In the genomic region with DNA sequence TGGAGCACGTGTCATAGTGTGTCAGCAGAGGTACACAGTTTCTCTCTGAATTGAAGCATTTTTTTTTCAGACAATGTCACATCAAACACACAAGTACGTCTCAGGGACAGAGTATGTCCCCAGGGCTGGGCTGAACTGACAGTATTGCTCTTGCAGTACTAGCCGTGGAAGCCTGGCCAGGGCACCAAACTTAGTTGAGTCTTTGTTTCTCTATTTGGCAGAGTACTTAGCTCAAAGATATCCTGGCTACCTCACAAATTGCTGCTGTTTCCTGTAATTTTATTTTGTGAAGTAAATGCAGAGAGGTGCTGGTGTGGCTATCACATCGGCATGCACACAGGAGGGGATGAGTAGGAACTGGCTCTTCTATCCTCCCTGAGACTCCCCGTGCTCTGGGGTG, we compare ENCODE assay signal across 34 cellular contexts.
"Had no signal": no experiment of that assay in that cellular context is flagged by ENCODE, and none has a peak within 500 bp of the region (broad histone marks: within the 10 kb centered on the region; RNA-seq: fewer than 3 reads in every experiment).

No MANE protein-coding gene starts in this region.

- H3K36me3 ChIP-seq: adrenal gland, brain microvascular endothelial cell, breast epithelium had no signal

- H3K27ac ChIP-seq: adrenal gland, body of pancreas, brain microvascular endothelial cell, breast epithelium, VCaP had no signal

- H3K9me3 ChIP-seq: adrenal gland, body of pancreas, breast epithelium had no signal

- H3K4me3 ChIP-seq: adrenal gland, body of pancreas, breast epithelium had no signal

- H3K27me3 Mint-ChIP-seq: activated B cell treated with CpG ODN at 0.5 μM for 24 hours; activated CD4-positive, alpha-beta memory T cell treated with anti-CD3 and anti-CD28 coated beads for 36 hours; activated CD8-positive, alpha-beta T cell treated with anti-CD3 and anti-CD28 coated beads for 36 hours; activated T-helper 17 cell treated with anti-CD3 and anti-CD28 coated beads, Interleukin-2, amount 50 U/mL, for 72 hours had no signal

- H3K27ac Mint-ChIP-seq: activated B cell treated with CpG ODN at 0.5 μM for 24 hours; activated CD4-positive, alpha-beta memory T cell treated with anti-CD3 and anti-CD28 coated beads for 36 hours; activated CD4-positive, alpha-beta T cell treated with anti-CD3 and anti-CD28 coated beads, Interleukin-2, amount 10 ng/mL, durations not matched to agents 24 days and 14 days; activated CD8-positive, alpha-beta T cell treated with anti-CD3 and anti-CD28 coated beads for 36 hours; activated naive CD4-positive, alpha-beta T cell treated with anti-CD3 and anti-CD28 coated beads for 36 hours; activated naive CD4-positive, alpha-beta T cell treated with anti-CD3 and anti-CD28 coated beads, Interleukin-2, amount 50 U/mL, for 72 hours; activated naive CD8-positive, alpha-beta T cell treated with anti-CD3 and anti-CD28 coated beads for 36 hours; activated T-cell treated with anti-CD3 and anti-CD28 coated beads, Interleukin-2, amount 50 U/mL, for 72 hours; activated T-helper 1 cell treated with anti-CD3 and anti-CD28 coated beads, Interleukin-12 subunit alpha, Interleukin-12 subunit beta, Interleukin-2, Interleukin-4 antibody, amounts not matched to agents 30 ng/mL and 10 ng/mL and 1 ng/mL, durations not matched to agents 14 hours and 24 hours and 36 hours; activated T-helper 17 cell treated with anti-CD3 and anti-CD28 coated beads, Interleukin-2, amount 50 U/mL, for 72 hours; T-helper 1 cell treated with Interleukin-12 subunit alpha and Interleukin-12 subunit beta and Interleukin-4 antibody, amounts not matched to agents 30 μg/mL and 1 μg/mL, for 36 hours; T-helper 2 cell treated with Interferon-gamma antibody and Interleukin-4, amounts not matched to agents 5 μg/mL and 100 μg/mL, for 36 hours had no signal

- H3K9me3 Mint-ChIP-seq: activated B cell treated with CpG ODN at 0.5 μM for 24 hours; activated CD4-positive, alpha-beta memory T cell treated with anti-CD3 and anti-CD28 coated beads for 36 hours; activated CD4-positive, alpha-beta T cell treated with anti-CD3 and anti-CD28 coated beads, Interleukin-2, amount 10 ng/mL, durations not matched to agents 24 days and 14 days; activated CD8-positive, alpha-beta T cell treated with anti-CD3 and anti-CD28 coated beads for 36 hours; activated naive CD4-positive, alpha-beta T cell treated with anti-CD3 and anti-CD28 coated beads for 36 hours; activated naive CD4-positive, alpha-beta T cell treated with anti-CD3 and anti-CD28 coated beads, Interleukin-2, amount 50 U/mL, for 72 hours; activated naive CD8-positive, alpha-beta T cell treated with anti-CD3 and anti-CD28 coated beads for 36 hours; activated T-cell treated with anti-CD3 and anti-CD28 coated beads, Interleukin-2, amount 50 U/mL, for 4 hours; activated T-cell treated with anti-CD3 and anti-CD28 coated beads, Interleukin-2, amount 50 U/mL, for 72 hours; activated T-helper 1 cell treated with anti-CD3 and anti-CD28 coated beads, Interleukin-12 subunit alpha, Interleukin-12 subunit beta, Interleukin-2, Interleukin-4 antibody, amounts not matched to agents 30 ng/mL and 10 ng/mL and 1 ng/mL, durations not matched to agents 14 hours and 24 hours and 36 hours; activated T-helper 17 cell treated with anti-CD3 and anti-CD28 coated beads, Interleukin-2, amount 50 U/mL, for 72 hours; T-helper 1 cell treated with Interleukin-12 subunit alpha and Interleukin-12 subunit beta and Interleukin-4 antibody, amounts not matched to agents 30 μg/mL and 1 μg/mL, for 36 hours; T-helper 2 cell treated with Interferon-gamma antibody and Interleukin-4, amounts not matched to agents 5 μg/mL and 100 μg/mL, for 36 hours had no signal

- H3K4me3 Mint-ChIP-seq: activated B cell treated with CpG ODN at 0.5 μM for 24 hours; activated CD4-positive, alpha-beta memory T cell treated with anti-CD3 and anti-CD28 coated beads for 36 hours; activated CD4-positive, alpha-beta T cell treated with anti-CD3 and anti-CD28 coated beads, Interleukin-2, amount 10 ng/mL, durations not matched to agents 24 days and 14 days; activated CD8-positive, alpha-beta T cell treated with anti-CD3 and anti-CD28 coated beads for 36 hours; activated naive CD4-positive, alpha-beta T cell treated with anti-CD3 and anti-CD28 coated beads for 36 hours; activated naive CD8-positive, alpha-beta T cell treated with anti-CD3 and anti-CD28 coated beads for 36 hours; activated T-cell treated with anti-CD3 and anti-CD28 coated beads, Interleukin-2, amount 50 U/mL, for 4 hours; activated T-cell treated with anti-CD3 and anti-CD28 coated beads, Interleukin-2, amount 50 U/mL, for 72 hours; activated T-helper 1 cell treated with anti-CD3 and anti-CD28 coated beads, Interleukin-12 subunit alpha, Interleukin-12 subunit beta, Interleukin-2, Interleukin-4 antibody, amounts not matched to agents 30 ng/mL and 10 ng/mL and 1 ng/mL, durations not matched to agents 14 hours and 24 hours and 36 hours; activated T-helper 17 cell treated with anti-CD3 and anti-CD28 coated beads, Interleukin-2, amount 50 U/mL, for 72 hours; T-helper 1 cell treated with Interleukin-12 subunit alpha and Interleukin-12 subunit beta and Interleukin-4 antibody, amounts not matched to agents 30 μg/mL and 1 μg/mL, for 36 hours; T-helper 2 cell treated with Interferon-gamma antibody and Interleukin-4, amounts not matched to agents 5 μg/mL and 100 μg/mL, for 36 hours had no signal

- H3K4me1 ChIP-seq: adrenal gland, breast epithelium had no signal

- DNase-seq: activated B cell treated with CpG ODN at 0.5 μM for 24 hours; activated CD4-positive, alpha-beta memory T cell treated with anti-CD3 and anti-CD28 coated beads for 36 hours; activated CD4-positive, alpha-beta T cell treated with anti-CD3 and anti-CD28 coated beads for 4 hours; activated CD4-positive, alpha-beta T cell treated with anti-CD3 and anti-CD28 coated beads, Interleukin-2, amount 50 U/mL, for 1 hour; activated CD4-positive, alpha-beta T cell treated with anti-CD3 and anti-CD28 coated beads, Interleukin-2, amount 50 U/mL, for 4 hours; activated CD4-positive, CD25-positive, alpha-beta regulatory T cell treated with anti-CD3 and anti-CD28 coated beads, Interleukin-2, amount 50 U/mL, for 72 hours; activated CD8-positive, alpha-beta memory T cell treated with anti-CD3 and anti-CD28 coated beads, Interleukin-2, amount 50 U/mL, for 4 hours; activated CD8-positive, alpha-beta T cell treated with anti-CD3 and anti-CD28 coated beads for 36 hours; activated effector memory CD4-positive, alpha-beta T cell treated with anti-CD3 and anti-CD28 coated beads, Interleukin-2, amount 50 U/mL, for 16 hours; activated gamma-delta T cell treated with Interleukin-2 at 50 U/mL for 16 hours; activated naive CD4-positive, alpha-beta T cell; activated naive CD4-positive, alpha-beta T cell treated with anti-CD3 and anti-CD28 coated beads for 36 hours; activated naive CD4-positive, alpha-beta T cell treated with anti-CD3 and anti-CD28 coated beads, Interleukin-2, amount 50 U/mL, for 16 hours; activated naive CD8-positive, alpha-beta T cell treated with anti-CD3 and anti-CD28 coated beads for 36 hours; activated T-cell treated with anti-CD3 and anti-CD28 coated beads for 4 hours; activated T-cell treated with anti-CD3 and anti-CD28 coated beads, Interleukin-2, amount 50 U/mL, for 1 hour; activated T-cell treated with anti-CD3 and anti-CD28 coated beads, Interleukin-2, amount 50 U/mL, for 4 hours; activated T-cell treated with anti-CD3 and anti-CD28 coated beads, Interleukin-2, amount 50 U/mL, for 72 hours; adrenal gland; amniotic stem cell; body of pancreas; brain microvascular endothelial cell; central memory CD4-positive, alpha-beta T cell; T-helper 1 cell; T-helper 2 cell; T-helper 9 cell had no signal

- H3K27me3 ChIP-seq: adrenal gland, body of pancreas, brain microvascular endothelial cell, breast epithelium had no signal

- H3K4me1 Mint-ChIP-seq: activated B cell treated with CpG ODN at 0.5 μM for 24 hours; activated CD4-positive, alpha-beta T cell treated with anti-CD3 and anti-CD28 coated beads, Interleukin-2, amount 10 ng/mL, durations not matched to agents 24 days and 14 days; activated naive CD8-positive, alpha-beta T cell treated with anti-CD3 and anti-CD28 coated beads for 36 hours; activated T-helper 17 cell treated with anti-CD3 and anti-CD28 coated beads, Interleukin-2, amount 50 U/mL, for 72 hours had no signal

- H3K36me3 Mint-ChIP-seq: activated CD4-positive, alpha-beta memory T cell treated with anti-CD3 and anti-CD28 coated beads for 36 hours; activated naive CD4-positive, alpha-beta T cell treated with anti-CD3 and anti-CD28 coated beads, Interleukin-2, amount 50 U/mL, for 72 hours; activated naive CD8-positive, alpha-beta T cell treated with anti-CD3 and anti-CD28 coated beads for 36 hours had no signal

- ATAC-seq: activated CD8-positive, alpha-beta T cell treated with anti-CD3 and anti-CD28 coated beads for 36 hours; activated naive CD4-positive, alpha-beta T cell treated with anti-CD3 and anti-CD28 coated beads, Interleukin-2, amount 50 U/mL, for 72 hours; activated T-cell treated with anti-CD3 and anti-CD28 coated beads, Interleukin-2, amount 50 U/mL, for 4 hours; activated T-cell treated with anti-CD3 and anti-CD28 coated beads, Interleukin-2, amount 50 U/mL, for 72 hours; activated T-helper 17 cell treated with anti-CD3 and anti-CD28 coated beads, Interleukin-2, amount 50 U/mL, for 72 hours; body of pancreas had no signal
